In the genomic region with DNA sequence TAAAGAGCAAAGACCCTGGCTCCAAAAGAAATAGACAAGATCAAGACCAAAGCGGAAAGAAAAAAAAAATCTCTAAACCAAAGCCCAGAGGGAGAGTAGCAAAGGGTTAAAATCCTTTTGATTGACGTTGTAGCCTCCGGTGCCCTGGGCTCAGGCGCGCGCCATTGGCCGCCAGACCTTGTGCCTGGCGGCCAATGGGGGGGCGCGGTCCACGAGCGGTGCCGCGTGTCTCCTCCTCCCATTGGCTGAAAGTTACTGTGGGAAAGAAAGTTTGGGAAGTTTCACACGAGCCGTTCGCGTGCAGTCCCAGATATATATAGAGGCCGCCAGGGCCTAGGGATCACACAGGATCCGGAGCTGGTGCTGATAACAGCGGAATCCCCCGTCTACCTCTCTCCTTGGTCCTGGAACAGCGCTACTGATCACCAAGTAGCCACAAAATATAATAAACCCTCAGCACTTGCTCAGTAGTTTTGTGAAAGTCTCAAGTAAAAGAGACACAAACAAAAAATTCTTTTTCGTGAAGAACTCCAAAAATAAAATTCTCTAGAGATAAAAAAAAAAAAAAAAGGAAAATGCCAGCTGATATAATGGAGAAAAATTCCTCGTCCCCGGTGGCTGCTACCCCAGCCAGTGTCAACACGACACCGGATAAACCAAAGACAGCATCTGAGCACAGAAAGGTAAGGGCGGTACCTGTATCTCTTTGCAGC, we compare ENCODE assay signal across 8 cellular contexts. TPM values are rescaled to one million over a fixed set of nuclear protein-coding genes. Genes with fewer than 3 reads are reported as not detected.
DNase-seq lines count a peak whose midpoint lies in the region; ATAC-seq, FAIRE-seq and TF ChIP-seq lines count a peak whose summit lies in the region.

A gene with protein sequence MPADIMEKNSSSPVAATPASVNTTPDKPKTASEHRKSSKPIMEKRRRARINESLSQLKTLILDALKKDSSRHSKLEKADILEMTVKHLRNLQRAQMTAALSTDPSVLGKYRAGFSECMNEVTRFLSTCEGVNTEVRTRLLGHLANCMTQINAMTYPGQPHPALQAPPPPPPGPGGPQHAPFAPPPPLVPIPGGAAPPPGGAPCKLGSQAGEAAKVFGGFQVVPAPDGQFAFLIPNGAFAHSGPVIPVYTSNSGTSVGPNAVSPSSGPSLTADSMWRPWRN (plus strand): TSS at position 343 of the 713 bp plus-strand sequence. CDS start 233 bp downstream, at position 576.

- H3K4me3 Mint-ChIP-seq in central memory CD8-positive, alpha-beta T cell, result peak within 1 kb of the TSS; percentile 84

- H3K4me1 Mint-ChIP-seq in central memory CD8-positive, alpha-beta T cell, result peaks cover 39% of the 10 kb centered on the region

- peak within 1 kb of the TSS; percentile 94 for H3K27ac Mint-ChIP-seq in central memory CD8-positive, alpha-beta T cell (ENCODE audit: low read depth)

- peaks cover 83% of the 10 kb centered on the region for H3K27me3 Mint-ChIP-seq in central memory CD8-positive, alpha-beta T cell

- peak; percentile 91 for TF ChIP-seq POLR2A in H54 (IDR thresholded peaks at IDR 0.05; ENCODE audit: low read depth, low read length)

- no peaks in the 10 kb centered on the region for H3K9me3 Mint-ChIP-seq in central memory CD8-positive, alpha-beta T cell

- intact Hi-C loops in T-helper 1 cell treated with Interleukin-12 subunit alpha and Interleukin-12 subunit beta and Interleukin-4 antibody, amounts not matched to agents 30 ng/mL and 1 ng/mL, for 36 hours (cut with micrococcal nuclease), result loop anchor here (1.0 to 10.0 kb wide), 12 partner anchors 33 to 1409 kb away; a partner anchor contains a TSS
- intact Hi-C loops in sciatic nerve (cut with DNase I), result loop anchor here (5.0 kb wide), 3 partner anchors 136 to 354 kb away; no protein-coding TSS in a partner anchor

- DNase-seq in DMS79 (lab: John Stamatoyannopoulos, UW), result peak; percentile 74
- DNase-seq in H54 (ENCODE audit: insufficient read length, low spot score), result peak; percentile 99
- DNase-seq in NCI-H1417 treated with DMSO at 0.1 percent for 48 hours (lab: John Stamatoyannopoulos, UW), result peak; percentile 41
- no peak for DNase-seq in central memory CD8-positive, alpha-beta T cell (ENCODE audit: low spot score in 2 of 2)
- peak; percentile 85 for DNase-seq in iPS-NIHi11 (ENCODE audit: low spot score)
- DNase-seq in sciatic nerve (ENCODE audit: low spot score), result peak; percentile 94

- peak; percentile 84 for FAIRE-seq in H54 (lab: Jason Lieb, UNC)

- no peak for ATAC-seq in central memory CD8-positive, alpha-beta T cell (replicated peaks; ENCODE audit: extremely low read depth, poor library complexity, severe bottlenecking)
- ATAC-seq in sciatic nerve (peak; percentile 85), HG03045 (IDR thresholded peaks at IDR 0.05; ENCODE audit: unreplicated experiment) (no peak)

- H3K36me3 Mint-ChIP-seq in central memory CD8-positive, alpha-beta T cell (ENCODE audit: insufficient read depth), result peaks cover 18% of the 10 kb centered on the region

RNA-seq across cellular contexts. Expression of the gene that starts here (rescaled TPM):
- total RNA-seq in T-helper 1 cell treated with Interleukin-12 subunit alpha and Interleukin-12 subunit beta and Interleukin-4 antibody, amounts not matched to agents 30 ng/mL and 1 ng/mL, for 36 hours, result 8.8 and 10.8 TPM in 2 replicates
- total RNA-seq in sciatic nerve, result 87.1 TPM

Comparison
In these comparisons a context has a peak if more than half of its experiments do, and no peak if none do; other contexts are left out.
1. DNase-seq: peak in DMS79 (single experiment), H54 (single experiment), NCI-H1417 treated with DMSO at 0.1 percent for 48 hours (single experiment), iPS-NIHi11 (single experiment) and sciatic nerve (single experiment); none in central memory CD8-positive, alpha-beta T cell (0 of 2).